15 cellular contexts compared by ENCODE assay signal in genomic region chr1:184836934-184837698, GRCh38.
DNase-seq lines count a peak whose midpoint lies in the region; ATAC-seq, FAIRE-seq and TF ChIP-seq lines count a peak whose summit lies in the region.
"Had no signal": no experiment of that assay in that cellular context is flagged by ENCODE, and none has a peak within 500 bp of the region (broad histone marks: within the 10 kb centered on the region; RNA-seq: fewer than 3 reads in every experiment).

No MANE protein-coding gene starts in this region.

- H3K27me3 ChIP-seq in SK-N-SH (ENCODE audit: insufficient read depth): no peaks in the 10 kb centered on the region
- H3K27me3 ChIP-seq in MG63: no peaks in the 10 kb centered on the region

- H3K9me3 ChIP-seq in A549: no peaks in the 10 kb centered on the region
- no peaks in the 10 kb centered on the region for H3K9me3 ChIP-seq in SK-N-SH
- H3K9me3 ChIP-seq in MG63: no peaks in the 10 kb centered on the region

- H3K4me1 ChIP-seq in A549: peaks cover 10% of the 10 kb centered on the region
- peaks cover 11 to 19% of the 10 kb centered on the region in 2 experiments; a peak in 2 of 4 replicates for H3K4me1 ChIP-seq in SK-N-SH (ENCODE audit: control insufficient read depth in 1 of 2, insufficient read depth in 2 of 2, low read depth in 1 of 2, low read length in 1 of 2)

- no peak for TF ChIP-seq EP300 in A549 (IDR thresholded peaks at IDR 0.05)
- TF ChIP-seq EP300 in SK-N-SH (IDR thresholded peaks at IDR 0.05; ENCODE audit: borderline replicate concordance in 1 of 2, low read depth in 1 of 2, low read length in 1 of 2): no peak

- no peak overlapping the region for H3K4me3 ChIP-seq in A549
- H3K4me3 ChIP-seq in SK-N-SH (ENCODE audit: low read depth in 2 of 2, low read length in 1 of 2): no peak overlapping the region
- H3K4me3 ChIP-seq in MG63: no peak overlapping the region
- H3K4me3 ChIP-seq: lung had no signal

- ATAC-seq in A549 (no peak), GM21576 (IDR thresholded peaks at IDR 0.05; ENCODE audit: unreplicated experiment) (peak; percentile 61), left colon (peak; percentile 89), HG03095 (IDR thresholded peaks at IDR 0.05; ENCODE audit: unreplicated experiment) (no peak)
- ATAC-seq: activated CD8-positive, alpha-beta memory T cell treated with anti-CD3 and anti-CD28 coated beads, Interleukin-2, amount 10 ng/mL, durations not matched to agents 7 days and 5 days; activated naive CD8-positive, alpha-beta T cell treated with anti-CD3 and anti-CD28 coated beads, Interleukin-2, amount 50 U/mL, for 24 hours; Panc1 had no signal

- H3K27ac ChIP-seq in A549 (no peak overlapping the region), SK-N-SH (ENCODE audit: low read depth in 2 of 2, low read length in 1 of 2) (peak overlapping the region; percentile 81 to 87; a peak in 3 of 4 replicates)

- peaks cover 24% of the 10 kb centered on the region for H3F3A ChIP-seq in SK-N-SH (replicated peaks; ENCODE audit: insufficient read depth)

- CTCF ChIA-PET in A549 (lab: Yijun Ruan, JAX): interaction anchor here (0.8 kb wide), 1 partner anchor 32 kb away, joined by 4 read pairs; no protein-coding TSS in a partner anchor
- CTCF ChIA-PET in SK-N-SH (lab: Yijun Ruan, JAX): interaction anchor here (1.2 to 2.2 kb wide), 4 partner anchors 14 to 333 kb away, joined by 3 to 7 read pairs (median 4); no protein-coding TSS in a partner anchor

- no peaks in the 10 kb centered on the region for H3K79me2 ChIP-seq in SK-N-SH (ENCODE audit: insufficient read depth)

- H3K36me3 ChIP-seq in SK-N-SH (replicated peaks in 1 of 2; ENCODE audit: control insufficient read depth in 1 of 2, insufficient read depth in 2 of 2, low read length in 1 of 2) (peaks cover 0 to 2% of the 10 kb centered on the region in 2 experiments), MG63 (no peaks in the 10 kb centered on the region)

- TF ChIP-seq POLR2A in A549 (IDR thresholded peaks at IDR 0.05; ENCODE audit: low read length): no peak

- no peak overlapping the region for H3K9ac ChIP-seq in SK-N-SH

- 54% methylated on average over 4 of the region's 4 CpGs for WGBS in A549 (ENCODE audit: missing lambda C conversion rate)
- 72% methylated on average over 4 of the region's 4 CpGs for WGBS in SK-N-SH (ENCODE audit: low lambda C conversion rate)

- H4K20me1 ChIP-seq in SK-N-SH (ENCODE audit: insufficient read depth): no peaks in the 10 kb centered on the region

- TF ChIP-seq CTCF in A549 (IDR thresholded peaks at IDR 0.05): no peak
- TF ChIP-seq CTCF in SK-N-SH (IDR thresholded peaks at IDR 0.05): no peak

- no peak overlapping the region for H3K4me2 ChIP-seq in A549
- no peak overlapping the region for H3K4me2 ChIP-seq in SK-N-SH

- intact Hi-C loops in left colon (cut with DNase I, micrococcal nuclease): no loop called here

- no peaks in the 10 kb centered on the region for H3K9me2 ChIP-seq in SK-N-SH

- no peak overlapping the region for H2AFZ ChIP-seq in SK-N-SH (ENCODE audit: low read depth)

- POLR2A ChIA-PET in A549 (lab: Yijun Ruan, JAX): no interaction called here
- POLR2A ChIA-PET in SK-N-SH (lab: Yijun Ruan, JAX): no interaction called here

- peak; percentile 23 for FAIRE-seq in A549 (lab: Jason Lieb, UNC)
- FAIRE-seq: H54 had no signal

- DNase-seq in A549 (ENCODE audit: low read depth in 1 of 2, low spot score in 1 of 2) (no peak), SK-N-SH (no peak), left colon (no peak), cerebellar cortex (ENCODE audit: low spot score) (no peak), iPS-NIHi11 (ENCODE audit: low spot score) (no peak), MG63 (no peak)
- DNase-seq: activated CD8-positive, alpha-beta memory T cell treated with anti-CD3 and anti-CD28 coated beads, Interleukin-2, amount 10 ng/mL, durations not matched to agents 7 days and 5 days; activated naive CD8-positive, alpha-beta T cell treated with anti-CD3 and anti-CD28 coated beads, Interleukin-2, amount 50 U/mL, for 24 hours; effector memory CD4-positive, alpha-beta T cell; glutamatergic neuron had no signal

- no peak for TF ChIP-seq RAD21 in A549 (conservative IDR thresholded peaks at IDR 0.05 in 1 of 2, IDR thresholded peaks at IDR 0.05 in 1 of 2)
- TF ChIP-seq RAD21 in SK-N-SH (IDR thresholded peaks at IDR 0.05; ENCODE audit: low read length): no peak

TF ChIP-seq in A549, 52 proteins besides CTCF, POLR2A, EP300 and RAD21 (continues in another document):
- no peak for TF ChIP-seq ZFP36 (IDR thresholded peaks at IDR 0.05; ENCODE audit: borderline replicate concordance, partially characterized antibody)
- TF ChIP-seq MAFK (IDR thresholded peaks at IDR 0.05; ENCODE audit: partially characterized antibody): no peak
- TF ChIP-seq PBX3 (IDR thresholded peaks at IDR 0.05): no peak
- TF ChIP-seq FOSL2 (IDR thresholded peaks at IDR 0.05): no peak
- TF ChIP-seq FOSL2 (CRISPR knock-in tag; IDR thresholded peaks at IDR 0.05): no peak
- TF ChIP-seq ZC3H11A (IDR thresholded peaks at IDR 0.05): no peak
- TF ChIP-seq ESRRA (IDR thresholded peaks at IDR 0.05; ENCODE audit: borderline replicate concordance, low read length): no peak

TF ChIP-seq in SK-N-SH, 30 proteins besides CTCF, POLR2A, EP300 and RAD21:
- no peak for TF ChIP-seq RFX5 (IDR thresholded peaks at IDR 0.05; ENCODE audit: low read length)
- no peak for TF ChIP-seq NRF1 (IDR thresholded peaks at IDR 0.05; ENCODE audit: low read depth, low read length)
- TF ChIP-seq EZH2phosphoT487 (IDR thresholded peaks at IDR 0.05; ENCODE audit: borderline replicate concordance, low read depth): no peak
- no peak for TF ChIP-seq GABPA (IDR thresholded peaks at IDR 0.05; ENCODE audit: low read depth)
- no peak for TF ChIP-seq TEAD4 (IDR thresholded peaks at IDR 0.05; ENCODE audit: borderline replicate concordance, insufficient read depth)
- no peak for TF ChIP-seq POLR2AphosphoS5 (IDR thresholded peaks at IDR 0.05; ENCODE audit: low read depth, low read length)
- TF ChIP-seq SIN3A (IDR thresholded peaks at IDR 0.05; ENCODE audit: borderline replicate concordance, low read depth, low read length): no peak
- no peak for TF ChIP-seq TAF1 (IDR thresholded peaks at IDR 0.05; ENCODE audit: borderline replicate concordance, low read depth, low read length)
- TF ChIP-seq GATA2 (CRISPR knock-in tag; IDR thresholded peaks at IDR 0.05): no peak
- no peak for TF ChIP-seq IRF3 (IDR thresholded peaks at IDR 0.05; ENCODE audit: low read depth, low read length)
- TF ChIP-seq NFIC (IDR thresholded peaks at IDR 0.05; ENCODE audit: borderline replicate concordance): no peak
- no peak for TF ChIP-seq FOSL2 (IDR thresholded peaks at IDR 0.05; ENCODE audit: borderline replicate concordance, low read depth)

Comparison
In these comparisons a context has a peak if more than half of its experiments do, and no peak if none do; other contexts are left out.
1. ATAC-seq: peak in GM21576 (single experiment) and left colon (single experiment); none in A549 (0 of 2) and HG03095 (single experiment).
2. H3K27ac ChIP-seq: peak in SK-N-SH (2 of 2); none in A549 (0 of 2).